27 cellular contexts compared by ENCODE assay signal in the genomic region with DNA sequence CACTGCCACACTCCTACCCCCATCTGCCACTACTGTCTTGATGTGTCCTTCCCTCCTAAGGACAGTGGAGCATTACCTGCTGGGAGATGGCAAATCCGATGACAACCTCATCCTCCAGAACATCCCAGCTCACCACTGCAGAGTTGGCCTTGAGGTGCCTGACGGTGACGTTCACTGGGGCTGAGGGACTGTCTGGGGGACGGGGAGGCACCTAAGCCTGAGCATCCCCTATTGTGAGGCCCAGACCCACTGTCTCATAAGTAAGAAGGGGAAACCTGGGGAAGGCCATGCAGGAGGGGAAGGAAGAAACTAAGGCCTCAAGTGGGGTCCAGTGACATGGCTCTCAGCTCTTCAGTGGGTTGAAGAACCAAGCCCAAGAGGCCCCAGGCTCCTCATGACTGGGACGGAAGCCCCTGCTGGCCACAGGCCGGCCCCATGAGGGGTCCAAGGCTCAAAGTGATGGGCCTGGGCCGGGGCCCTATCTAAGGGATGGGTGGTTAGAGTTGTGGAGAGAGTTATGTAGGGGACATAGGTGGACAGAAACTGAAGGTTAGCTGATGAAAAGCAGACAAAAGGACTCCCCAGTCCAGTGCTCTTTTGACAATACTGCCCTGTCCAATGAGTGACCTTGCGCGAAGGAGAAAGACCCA. TPM values are rescaled to one million over a fixed set of nuclear protein-coding genes. Genes with fewer than 3 reads are reported as not detected.
DNase-seq lines count a peak whose midpoint lies in the region; ATAC-seq, FAIRE-seq and TF ChIP-seq lines count a peak whose summit lies in the region.
"Had no signal": no experiment of that assay in that cellular context is flagged by ENCODE, and none has a peak within 500 bp of the region (broad histone marks: within the 10 kb centered on the region; RNA-seq: fewer than 3 reads in every experiment).

No MANE protein-coding gene starts in this region.

- TF ChIP-seq CTCF in left ventricle myocardium inferior (IDR thresholded peaks at IDR 0.05; ENCODE audit: borderline replicate concordance) (no peak), endodermal cell (conservative IDR thresholded peaks at IDR 0.05) (no peak), type B pancreatic cell (conservative IDR thresholded peaks at IDR 0.05) (no peak), CD14-positive monocyte (IDR thresholded peaks at IDR 0.05) (no peak), pancreas (IDR thresholded peaks at IDR 0.05) (no peak), spleen (IDR thresholded peaks at IDR 0.05 in 8 of 11, conservative IDR thresholded peaks at IDR 0.05 in 3 of 11) (no peak)

- WGBS in right cardiac atrium: 92% methylated on average over 9 of the region's 9 CpGs
- 95 to 98% methylated on average over 5 to 9 of the region's 9 CpGs for WGBS in endodermal cell (ENCODE audit: insufficient coverage in 1 of 2, insufficient read length in 1 of 2), 2 experiments
- WGBS in pancreas, 2 donors: 85 to 94% methylated on average over 9 of the region's 9 CpGs
- WGBS in spleen, 5 donors: 90 to 96% (median 91%) methylated on average over 9 of the region's 9 CpGs

- no peaks in the 10 kb centered on the region for H3K9me3 ChIP-seq in left ventricle myocardium inferior (replicated peaks)
- no peaks in the 10 kb centered on the region for H3K9me3 ChIP-seq in right cardiac atrium (ENCODE audit: control insufficient read depth, low read length)
- no peaks in the 10 kb centered on the region for H3K9me3 ChIP-seq in endodermal cell (ENCODE audit: control insufficient read depth, low read length)
- no peaks in the 10 kb centered on the region for H3K9me3 ChIP-seq in pancreas
- no peaks in the 10 kb centered on the region for H3K9me3 ChIP-seq in spleen
- H3K9me3 ChIP-seq: heart right ventricle, neutrophil, vagina had no signal

- no peak for DNase-seq in left ventricle myocardium inferior
- DNase-seq in right cardiac atrium: no peak
- DNase-seq in endodermal cell: no peak
- DNase-seq in natural killer cell treated with Interleukin-12 subunit alpha and Interleukin-12 subunit beta and Interleukin-15 and Interleukin-18, amount 100 ng/mL, for 72 hours (ENCODE audit: low spot score): no peak
- DNase-seq in type B pancreatic cell (ENCODE audit: extremely low spot score, unreplicated experiment): no peak
- no peak for DNase-seq in CD14-positive monocyte (ENCODE audit: low spot score)
- DNase-seq in pancreas: no peak
- no peak for DNase-seq in spleen
- DNase-seq: activated CD4-positive, alpha-beta T cell treated with anti-CD3 and anti-CD28 coated beads for 4 hours; activated naive CD8-positive, alpha-beta T cell treated with anti-CD3 and anti-CD28 coated beads, Interleukin-2, amount 50 U/mL, for 24 hours; effector CD4-positive, alpha-beta T cell; foreskin fibroblast; heart right ventricle; left colon; MM.1S; NCI-H1436; NCI-H2107; NCI-H446 treated with DMSO at 0.1 percent for 48 hours; stimulated activated CD4-positive, alpha-beta T cell treated with anti-CD3 and anti-CD28 coated beads, Interleukin-4, amount 100 ng/mL, for 1 hour; stimulated activated naive CD4-positive, alpha-beta T cell had no signal

- peak overlapping the region; percentile 76 for H3K27ac ChIP-seq in left ventricle myocardium inferior (replicated peaks)
- no peak overlapping the region for H3K27ac ChIP-seq in right cardiac atrium (ENCODE audit: low read length)
- H3K27ac ChIP-seq in endodermal cell (ENCODE audit: low read depth, low read length): no peak overlapping the region
- H3K27ac ChIP-seq in pancreas: no peak overlapping the region
- H3K27ac ChIP-seq in spleen: no peak overlapping the region
- H3K27ac ChIP-seq: neutrophil, RWPE1, vagina had no signal

- H3K4me3 Mint-ChIP-seq in endodermal cell (peak overlapping the region; percentile 54), type B pancreatic cell (peak overlapping the region; percentile 87), CD14-positive monocyte (peak overlapping the region in 1 of 2 donors; percentile 82)
- peak overlapping the region; percentile 73 for H3K4me3 Mint-ChIP-seq in natural killer cell treated with Interleukin-12 subunit alpha and Interleukin-12 subunit beta and Interleukin-15 and Interleukin-18, amount 100 ng/mL, for 72 hours
- H3K4me3 Mint-ChIP-seq: activated naive CD8-positive, alpha-beta T cell treated with anti-CD3 and anti-CD28 coated beads, Interleukin-2, amount 50 U/mL, for 24 hours had no signal

- H3K27me3 ChIP-seq in left ventricle myocardium inferior (ENCODE audit: low read depth): no peaks in the 10 kb centered on the region
- no peaks in the 10 kb centered on the region for H3K27me3 ChIP-seq in right cardiac atrium (ENCODE audit: control insufficient read depth, insufficient read depth)
- H3K27me3 ChIP-seq in endodermal cell (ENCODE audit: control insufficient read depth, insufficient read depth, low read length, poor library complexity, severe bottlenecking): peaks cover 30% of the 10 kb centered on the region
- no peaks in the 10 kb centered on the region for H3K27me3 ChIP-seq in pancreas
- peaks cover 0 to 48% (median 26%) of the 10 kb centered on the region in 7 donors for H3K27me3 ChIP-seq in spleen (replicated peaks in 1 of 7)
- H3K27me3 ChIP-seq: vagina had no signal

- TF ChIP-seq POLR2A in spleen (IDR thresholded peaks at IDR 0.05): no peak

- no peak overlapping the region for H3K4me3 ChIP-seq in left ventricle myocardium inferior
- H3K4me3 ChIP-seq in right cardiac atrium (ENCODE audit: low read length): no peak overlapping the region
- H3K4me3 ChIP-seq in endodermal cell (ENCODE audit: low read length): no peak overlapping the region
- no peak overlapping the region for H3K4me3 ChIP-seq in pancreas
- no peak overlapping the region for H3K4me3 ChIP-seq in spleen
- H3K4me3 ChIP-seq: K562, vagina had no signal

- no peak for FAIRE-seq in pancreas (lab: Jason Lieb, UNC)
- FAIRE-seq: H1, K562 had no signal

- ATAC-seq in right cardiac atrium: no peak
- no peak for ATAC-seq in natural killer cell treated with Interleukin-12 subunit alpha and Interleukin-12 subunit beta and Interleukin-15 and Interleukin-18, amount 100 ng/mL, for 72 hours
- ATAC-seq in pancreas: no peak
- ATAC-seq: K562, left colon had no signal

- H3K27ac Mint-ChIP-seq in endodermal cell: no peak overlapping the region
- peak overlapping the region in 1 of 2 donors; percentile 3 for H3K27ac Mint-ChIP-seq in natural killer cell treated with Interleukin-12 subunit alpha and Interleukin-12 subunit beta and Interleukin-15 and Interleukin-18, amount 100 ng/mL, for 72 hours
- H3K27ac Mint-ChIP-seq in type B pancreatic cell: no peak overlapping the region
- peak overlapping the region in 1 of 7 donors; percentile 31 for H3K27ac Mint-ChIP-seq in CD14-positive monocyte
- H3K27ac Mint-ChIP-seq: activated naive CD8-positive, alpha-beta T cell treated with anti-CD3 and anti-CD28 coated beads, Interleukin-2, amount 50 U/mL, for 24 hours had no signal

- H3K36me3 ChIP-seq in left ventricle myocardium inferior: peaks cover 13% of the 10 kb centered on the region
- peaks cover 3% of the 10 kb centered on the region for H3K36me3 ChIP-seq in endodermal cell (ENCODE audit: control insufficient read depth, insufficient read depth, low read length)
- no peaks in the 10 kb centered on the region for H3K36me3 ChIP-seq in pancreas
- peaks cover 0 to 26% (median 1%) of the 10 kb centered on the region in 6 donors for H3K36me3 ChIP-seq in spleen
- H3K36me3 ChIP-seq: neutrophil, vagina had no signal

- H3K9me3 Mint-ChIP-seq in endodermal cell: no peaks in the 10 kb centered on the region
- H3K9me3 Mint-ChIP-seq in natural killer cell treated with Interleukin-12 subunit alpha and Interleukin-12 subunit beta and Interleukin-15 and Interleukin-18, amount 100 ng/mL, for 72 hours: no peaks in the 10 kb centered on the region
- no peaks in the 10 kb centered on the region for H3K9me3 Mint-ChIP-seq in type B pancreatic cell
- H3K9me3 Mint-ChIP-seq in CD14-positive monocyte: peaks cover 0 to 7% (median 2%) of the 10 kb centered on the region in 7 donors
- H3K9me3 Mint-ChIP-seq: activated naive CD8-positive, alpha-beta T cell treated with anti-CD3 and anti-CD28 coated beads, Interleukin-2, amount 50 U/mL, for 24 hours; T-helper 1 cell treated with Interleukin-12 subunit alpha and Interleukin-12 subunit beta and Interleukin-4 antibody, amounts not matched to agents 30 μg/mL and 1 μg/mL, for 36 hours had no signal

- peaks cover 45% of the 10 kb centered on the region for H3K27me3 Mint-ChIP-seq in endodermal cell (ENCODE audit: insufficient read depth)
- peaks cover 15 to 23% of the 10 kb centered on the region in 2 donors for H3K27me3 Mint-ChIP-seq in natural killer cell treated with Interleukin-12 subunit alpha and Interleukin-12 subunit beta and Interleukin-15 and Interleukin-18, amount 100 ng/mL, for 72 hours
- peaks cover 27% of the 10 kb centered on the region for H3K27me3 Mint-ChIP-seq in type B pancreatic cell
- peaks cover 39 to 47% (median 43%) of the 10 kb centered on the region in 3 donors for H3K27me3 Mint-ChIP-seq in CD14-positive monocyte (ENCODE audit: low read depth in 3 of 3)

- intact Hi-C loops in left ventricle myocardium inferior (cut with micrococcal nuclease) (no loop called here), right cardiac atrium (cut with DNase I) (loop anchor here in 1 of 4 donors (5.0 kb wide), 1 partner anchor 52 kb away; a partner anchor contains a TSS), CD14-positive monocyte (cut with micrococcal nuclease) (no loop called here), pancreas (cut with DNase I) (loop anchor here in 1 of 3 donors (10.0 kb wide), 1 partner anchor 94 kb away; no protein-coding TSS in a partner anchor), spleen (cut with DNase I; ENCODE audit: low total_unique reads) (no loop called here)

- peaks cover 5% of the 10 kb centered on the region for H3K36me3 Mint-ChIP-seq in endodermal cell (ENCODE audit: low read depth)
- H3K36me3 Mint-ChIP-seq in natural killer cell treated with Interleukin-12 subunit alpha and Interleukin-12 subunit beta and Interleukin-15 and Interleukin-18, amount 100 ng/mL, for 72 hours: no peaks in the 10 kb centered on the region
- H3K36me3 Mint-ChIP-seq in type B pancreatic cell: peaks cover 16% of the 10 kb centered on the region
- H3K36me3 Mint-ChIP-seq in CD14-positive monocyte: peaks cover 16 to 30% of the 10 kb centered on the region in 2 donors

- H3K4me1 ChIP-seq in left ventricle myocardium inferior (peaks cover 57% of the 10 kb centered on the region), right cardiac atrium (ENCODE audit: control insufficient read depth, insufficient read depth, low read length) (no peaks in the 10 kb centered on the region), endodermal cell (ENCODE audit: control insufficient read depth, insufficient read depth, low read length) (peaks cover 6% of the 10 kb centered on the region), pancreas (no peaks in the 10 kb centered on the region), spleen (peaks cover 3 to 30% (median 24%) of the 10 kb centered on the region in 6 donors)

- no peak overlapping the region for H3K9ac ChIP-seq in endodermal cell (ENCODE audit: extremely low read depth, low read length, poor library complexity, severe bottlenecking)

- H3K4me1 Mint-ChIP-seq in endodermal cell (peaks cover 21% of the 10 kb centered on the region), type B pancreatic cell (ENCODE audit: unreplicated experiment) (peaks cover 21% of the 10 kb centered on the region), CD14-positive monocyte (peaks cover 10% of the 10 kb centered on the region)
- peaks cover 11 to 15% of the 10 kb centered on the region in 2 donors for H3K4me1 Mint-ChIP-seq in natural killer cell treated with Interleukin-12 subunit alpha and Interleukin-12 subunit beta and Interleukin-15 and Interleukin-18, amount 100 ng/mL, for 72 hours (ENCODE audit: low read depth in 2 of 2)

RNA-seq across cellular contexts. Expression of a gene that starts 1.8 kb away (rescaled TPM):
- 105 TPM for total RNA-seq in left ventricle myocardium inferior
- total RNA-seq in right cardiac atrium: 100 to 1,000 TPM in 3 of 4 donors, 10 to 100 TPM in 1; 94.5 to 151 (median 111) TPM
- 106 TPM for polyA plus RNA-seq in right cardiac atrium
- 1 to 10 TPM; 6.0 to 7.2 TPM for total RNA-seq in endodermal cell
- polyA plus RNA-seq in endodermal cell (2013, experiment 1 of 2): 32.9 TPM
- polyA plus RNA-seq in endodermal cell (2013, experiment 2 of 2): 26.5 TPM
- total RNA-seq in natural killer cell treated with Interleukin-12 subunit alpha and Interleukin-12 subunit beta and Interleukin-15 and Interleukin-18, amount 100 ng/mL, for 72 hours: not detected
- total RNA-seq in type B pancreatic cell (ENCODE audit: low replicate concordance): 20.0 and 49.9 TPM in 2 replicates
- not detected for polyA plus RNA-seq in CD14-positive monocyte
- under 1 TPM; 0.28 to 0.89 (median 0.59) TPM for total RNA-seq in pancreas
- polyA plus RNA-seq in pancreas: 1 to 10 TPM; 1.8 to 3.1 TPM
- total RNA-seq in spleen: not detected
- polyA plus RNA-seq in spleen: under 1 TPM in 2 of 3 donors, not detected in 1; 0.30 TPM

RNA-seq across cellular contexts. Expression of a gene that starts 17.4 kb away (rescaled TPM):
- total RNA-seq in left ventricle myocardium inferior (not detected), right cardiac atrium (not detected), endodermal cell (1 to 10 TPM in 1 of 2 donors, not detected in 1; 1.2 TPM), type B pancreatic cell (ENCODE audit: low replicate concordance) (1.0 and 2.0 TPM in 2 replicates), pancreas (under 1 TPM in 5 of 6 donors, not detected in 1; 0.16 to 0.49 (median 0.47) TPM), spleen (under 1 TPM in 1 of 7 donors, not detected in 6; 0.32 TPM)
- polyA plus RNA-seq in right cardiac atrium (0.07 TPM), CD14-positive monocyte (not detected), pancreas (1 to 10 TPM; 1.1 to 5.2 TPM), spleen (under 1 TPM in 2 of 3 donors, not detected in 1; 0.29 to 0.33 TPM)
- polyA plus RNA-seq in endodermal cell (2013, experiment 1 of 2): 2.5 TPM
- 1.2 TPM for polyA plus RNA-seq in endodermal cell (2013, experiment 2 of 2)
- total RNA-seq in natural killer cell treated with Interleukin-12 subunit alpha and Interleukin-12 subunit beta and Interleukin-15 and Interleukin-18, amount 100 ng/mL, for 72 hours: under 1 TPM in 1 of 2 donors, not detected in 1; 0.38 TPM
- total RNA-seq: heart right ventricle, HT1080, K562, vagina had no signal
- polyA plus RNA-seq: heart right ventricle, K562 had no signal

RNA-seq across cellular contexts. Expression of a gene that starts 32.3 kb away (rescaled TPM):
- total RNA-seq in left ventricle myocardium inferior (14.2 TPM), right cardiac atrium (10 to 100 TPM in 1 of 4 donors, 1 to 10 TPM in 3; 7.8 to 11.6 (median 8.7) TPM), endodermal cell (10 to 100 TPM in 1 of 2 donors, 1 to 10 TPM in 1; 8.6 to 12.3 TPM), type B pancreatic cell (ENCODE audit: low replicate concordance) (42.1 and 129 TPM in 2 replicates), pancreas (10 to 100 TPM; 11.9 to 37.0 (median 16.4) TPM), spleen (10 to 100 TPM in 6 of 7 donors, 1 to 10 TPM in 1; 9.9 to 24.6 (median 12.5) TPM)
- polyA plus RNA-seq in right cardiac atrium (9.9 TPM), CD14-positive monocyte (not detected), pancreas (10 to 100 TPM; 31.6 to 39.5 TPM), spleen (10 to 100 TPM in 1 of 3 donors, 1 to 10 TPM in 2; 4.3 to 14.1 (median 5.6) TPM)
- polyA plus RNA-seq in endodermal cell (2013, experiment 1 of 2): 5.8 TPM
- 5.7 TPM for polyA plus RNA-seq in endodermal cell (2013, experiment 2 of 2)
- total RNA-seq in natural killer cell treated with Interleukin-12 subunit alpha and Interleukin-12 subunit beta and Interleukin-15 and Interleukin-18, amount 100 ng/mL, for 72 hours: 1 to 10 TPM; 2.5 to 5.9 TPM

RNA-seq across cellular contexts. Expression of a gene that starts 51.5 kb away (rescaled TPM):
- total RNA-seq in left ventricle myocardium inferior (11.1 TPM), right cardiac atrium (10 to 100 TPM; 14.2 to 19.8 (median 15.4) TPM), endodermal cell (100 to 1,000 TPM in 1 of 2 donors, 10 to 100 TPM in 1; 91.4 to 112 TPM), type B pancreatic cell (ENCODE audit: low replicate concordance) (27.0 and 53.8 TPM in 2 replicates), pancreas (10 to 100 TPM in 3 of 6 donors, 1 to 10 TPM in 3; 7.6 to 20.2 (median 10.3) TPM), spleen (10 to 100 TPM; 44.1 to 76.3 (median 56.8) TPM)
- polyA plus RNA-seq in right cardiac atrium (8.1 TPM), CD14-positive monocyte (1 to 10 TPM; 6.6 to 7.1 TPM), pancreas (10 to 100 TPM; 12.4 to 13.5 TPM), spleen (10 to 100 TPM; 15.5 to 25.8 (median 17.4) TPM)
- polyA plus RNA-seq in endodermal cell (2013, experiment 1 of 2): 39.8 TPM
- 37.9 TPM for polyA plus RNA-seq in endodermal cell (2013, experiment 2 of 2)
- total RNA-seq in natural killer cell treated with Interleukin-12 subunit alpha and Interleukin-12 subunit beta and Interleukin-15 and Interleukin-18, amount 100 ng/mL, for 72 hours: 10 to 100 TPM; 31.0 to 54.9 TPM

RNA-seq across cellular contexts. Expression of a gene that starts 51.8 kb away (rescaled TPM):
- total RNA-seq in left ventricle myocardium inferior (35.5 TPM), right cardiac atrium (10 to 100 TPM; 29.3 to 54.7 (median 36.4) TPM), endodermal cell (100 to 1,000 TPM; 141 to 154 TPM), type B pancreatic cell (ENCODE audit: low replicate concordance) (83.7 and 103 TPM in 2 replicates), pancreas (100 to 1,000 TPM in 1 of 6 donors, 10 to 100 TPM in 5; 32.9 to 135 (median 38.3) TPM), spleen (100 to 1,000 TPM in 1 of 7 donors, 10 to 100 TPM in 6; 46.5 to 112 (median 60.2) TPM)
- polyA plus RNA-seq in right cardiac atrium (20.8 TPM), CD14-positive monocyte (10 to 100 TPM; 39.8 to 42.7 TPM), pancreas (10 to 100 TPM; 25.1 to 30.4 TPM), spleen (10 to 100 TPM; 25.7 to 28.7 (median 27.8) TPM)
- 120 TPM for polyA plus RNA-seq in endodermal cell (2013, experiment 1 of 2)
- polyA plus RNA-seq in endodermal cell (2013, experiment 2 of 2): 113 TPM
- total RNA-seq in natural killer cell treated with Interleukin-12 subunit alpha and Interleukin-12 subunit beta and Interleukin-15 and Interleukin-18, amount 100 ng/mL, for 72 hours: 100 to 1,000 TPM; 228 to 274 TPM
